Comparison of ENCODE assay signal across 13 cellular contexts in genomic region chr10:121754667-121755066, GRCh38.
DNase-seq lines count a peak whose midpoint lies in the region; ATAC-seq and TF ChIP-seq lines count a peak whose summit lies in the region.
"Had no signal": no experiment of that assay in that cellular context is flagged by ENCODE, and none has a peak within 500 bp of the region (broad histone marks: within the 10 kb centered on the region; RNA-seq: fewer than 3 reads in every experiment).

No MANE protein-coding gene starts in this region.

- H2BK15ac ChIP-seq in mesenchymal stem cell (ENCODE audit: low read depth, poor library complexity, severe bottlenecking), result no peak overlapping the region

- DNase-seq in activated CD8-positive, alpha-beta T cell treated with anti-CD3 and anti-CD28 coated beads for 36 hours, result no peak
- no peak for DNase-seq in activated CD8-positive, alpha-beta T cell treated with anti-CD3 and anti-CD28 coated beads, Interleukin-2, amount 10 ng/mL, durations not matched to agents 7 days and 5 days
- DNase-seq in mesenchymal stem cell (no peak), pons (ENCODE audit: low spot score) (no peak), NCI-H2227 treated with DMSO at 0.1 percent for 48 hours (lab: John Stamatoyannopoulos, UW) (no peak), right atrium auricular region (ENCODE audit: low spot score) (no peak)
- DNase-seq: Caco-2, mesendoderm, NCI-H1436, NCI-H524 treated with DMSO at 0.1 percent for 48 hours had no signal

- H2BK12ac ChIP-seq in mesenchymal stem cell (ENCODE audit: low read length in 2 of 2), result no peak overlapping the region

- H3K18ac ChIP-seq in mesenchymal stem cell (ENCODE audit: low read depth in 1 of 2, low read length in 2 of 2), result no peak overlapping the region

- H3K4me3 ChIP-seq in mesenchymal stem cell (ENCODE audit: insufficient read depth in 1 of 2, low read depth in 1 of 2, low read length in 2 of 2) (no peak overlapping the region), right atrium auricular region (no peak overlapping the region)

- H3K4me3 Mint-ChIP-seq in activated CD8-positive, alpha-beta T cell treated with anti-CD3 and anti-CD28 coated beads for 36 hours, result peak overlapping the region; percentile 5
- H3K4me3 Mint-ChIP-seq in activated CD8-positive, alpha-beta T cell treated with anti-CD3 and anti-CD28 coated beads, Interleukin-2, amount 10 ng/mL, durations not matched to agents 7 days and 5 days, result no peak overlapping the region
- no peak overlapping the region for H3K4me3 Mint-ChIP-seq in activated naive CD8-positive, alpha-beta T cell

- WGBS in mesenchymal stem cell, result no CpG with 5 or more reads among the region's 1 CpG

- H3K14ac ChIP-seq in mesenchymal stem cell (ENCODE audit: low read length in 2 of 2), result no peak overlapping the region

- H3K79me1 ChIP-seq in mesenchymal stem cell (replicated peaks; ENCODE audit: low read length, poor library complexity, severe bottlenecking), result peaks cover 7% of the 10 kb centered on the region

- H3K9me3 ChIP-seq in mesenchymal stem cell (ENCODE audit: control insufficient read depth, low read length), result peaks cover 31% of the 10 kb centered on the region
- peaks cover 8 to 29% of the 10 kb centered on the region in 2 donors for H3K9me3 ChIP-seq in right atrium auricular region

- H3K4me2 ChIP-seq in mesenchymal stem cell (ENCODE audit: low read length, poor library complexity, severe bottlenecking), result no peak overlapping the region

- H3K4me1 Mint-ChIP-seq in activated CD8-positive, alpha-beta T cell treated with anti-CD3 and anti-CD28 coated beads for 36 hours (ENCODE audit: low read depth), result peaks cover 20% of the 10 kb centered on the region
- H3K4me1 Mint-ChIP-seq in activated CD8-positive, alpha-beta T cell treated with anti-CD3 and anti-CD28 coated beads, Interleukin-2, amount 10 ng/mL, durations not matched to agents 7 days and 5 days (ENCODE audit: low read depth), result peaks cover 7% of the 10 kb centered on the region
- H3K4me1 Mint-ChIP-seq in activated naive CD8-positive, alpha-beta T cell (ENCODE audit: low read depth), result peaks cover 16% of the 10 kb centered on the region

- no peak overlapping the region for H2BK120ac ChIP-seq in mesenchymal stem cell (ENCODE audit: low read depth, low read length)

- peaks cover 37% of the 10 kb centered on the region for H3K36me3 Mint-ChIP-seq in activated CD8-positive, alpha-beta T cell treated with anti-CD3 and anti-CD28 coated beads for 36 hours (ENCODE audit: low read depth)
- peaks cover 29% of the 10 kb centered on the region for H3K36me3 Mint-ChIP-seq in activated CD8-positive, alpha-beta T cell treated with anti-CD3 and anti-CD28 coated beads, Interleukin-2, amount 10 ng/mL, durations not matched to agents 7 days and 5 days (ENCODE audit: low read depth)
- peaks cover 44% of the 10 kb centered on the region for H3K36me3 Mint-ChIP-seq in activated naive CD8-positive, alpha-beta T cell

- intact Hi-C loops in activated CD8-positive, alpha-beta T cell treated with anti-CD3 and anti-CD28 coated beads for 36 hours (cut with micrococcal nuclease), result no loop called here

- TF ChIP-seq CTCF in activated CD8-positive, alpha-beta T cell treated with anti-CD3 and anti-CD28 coated beads for 36 hours (IDR thresholded peaks at IDR 0.05), result no peak
- no peak for TF ChIP-seq CTCF in right atrium auricular region (IDR thresholded peaks at IDR 0.05)

- H4K91ac ChIP-seq in mesenchymal stem cell (ENCODE audit: low read length), result no peak overlapping the region

- POLR2A ChIA-PET in activated CD8-positive, alpha-beta T cell treated with anti-CD3 and anti-CD28 coated beads for 36 hours (lab: Charles Lee), result no interaction called here
- POLR2A ChIA-PET in activated CD8-positive, alpha-beta T cell treated with anti-CD3 and anti-CD28 coated beads, Interleukin-2, amount 10 ng/mL, durations not matched to agents 7 days and 5 days (lab: Charles Lee), result interaction anchor here (0.5 kb wide), 1 partner anchor 129 kb away, joined by 6 read pairs; no protein-coding TSS in a partner anchor

- H2AK5ac ChIP-seq in mesenchymal stem cell (ENCODE audit: low read length, severe bottlenecking), result no peak overlapping the region

- H3K27me3 ChIP-seq in mesenchymal stem cell (ENCODE audit: control insufficient read depth in 1 of 2, insufficient read depth in 1 of 2, low read length in 2 of 2) (no peaks in the 10 kb centered on the region), right atrium auricular region (no peaks in the 10 kb centered on the region)

- H3K4me1 ChIP-seq in mesenchymal stem cell (ENCODE audit: control insufficient read depth, insufficient read depth, low read depth, low read length), result no peaks in the 10 kb centered on the region
- peaks cover 0 to 11% of the 10 kb centered on the region in 2 donors for H3K4me1 ChIP-seq in right atrium auricular region
- H3K4me1 ChIP-seq: Caco-2 had no signal

- H3K4ac ChIP-seq in mesenchymal stem cell (ENCODE audit: low read depth in 1 of 2, low read length in 2 of 2), result no peak overlapping the region

- CTCF ChIA-PET in activated CD8-positive, alpha-beta T cell treated with anti-CD3 and anti-CD28 coated beads for 36 hours (lab: Charles Lee), result no interaction called here
- CTCF ChIA-PET in activated CD8-positive, alpha-beta T cell treated with anti-CD3 and anti-CD28 coated beads, Interleukin-2, amount 10 ng/mL, durations not matched to agents 7 days and 5 days (lab: Charles Lee), result no interaction called here

- H3K9me3 Mint-ChIP-seq in activated CD8-positive, alpha-beta T cell treated with anti-CD3 and anti-CD28 coated beads for 36 hours, result peaks cover 25% of the 10 kb centered on the region
- H3K9me3 Mint-ChIP-seq in activated CD8-positive, alpha-beta T cell treated with anti-CD3 and anti-CD28 coated beads, Interleukin-2, amount 10 ng/mL, durations not matched to agents 7 days and 5 days (ENCODE audit: insufficient read depth), result peaks cover 7% of the 10 kb centered on the region
- peaks cover 17% of the 10 kb centered on the region for H3K9me3 Mint-ChIP-seq in activated naive CD8-positive, alpha-beta T cell (ENCODE audit: low read depth)

- H3K27ac ChIP-seq in mesenchymal stem cell (ENCODE audit: low read length, poor library complexity, severe bottlenecking), result no peak overlapping the region
- no peak overlapping the region for H3K27ac ChIP-seq in right atrium auricular region
- H3K27ac ChIP-seq: RWPE1 had no signal

- peak; percentile 18 for ATAC-seq in activated CD8-positive, alpha-beta T cell treated with anti-CD3 and anti-CD28 coated beads for 36 hours
- ATAC-seq in activated CD8-positive, alpha-beta T cell treated with anti-CD3 and anti-CD28 coated beads, Interleukin-2, amount 10 ng/mL, durations not matched to agents 7 days and 5 days, result no peak
- peak; percentile 20 for ATAC-seq in HG02973 (IDR thresholded peaks at IDR 0.05; ENCODE audit: unreplicated experiment)

- no peak overlapping the region for H2AFZ ChIP-seq in mesenchymal stem cell (ENCODE audit: low read depth, low read length)

- peaks cover 7 to 13% of the 10 kb centered on the region in 2 experiments for H3K36me3 ChIP-seq in mesenchymal stem cell (ENCODE audit: control insufficient read depth in 1 of 2, insufficient read depth in 2 of 2, low read depth in 1 of 2, low read length in 2 of 2)
- H3K36me3 ChIP-seq in right atrium auricular region, result no peaks in the 10 kb centered on the region

- no peak overlapping the region for H2BK5ac ChIP-seq in mesenchymal stem cell (ENCODE audit: low read depth, low read length, poor library complexity, severe bottlenecking)

- no peak overlapping the region for H3K23ac ChIP-seq in mesenchymal stem cell (ENCODE audit: low read length in 2 of 2)

- H3K27ac Mint-ChIP-seq in activated CD8-positive, alpha-beta T cell treated with anti-CD3 and anti-CD28 coated beads for 36 hours, result peak overlapping the region; percentile 81
- H3K27ac Mint-ChIP-seq in activated CD8-positive, alpha-beta T cell treated with anti-CD3 and anti-CD28 coated beads, Interleukin-2, amount 10 ng/mL, durations not matched to agents 7 days and 5 days, result no peak overlapping the region
- peak overlapping the region; percentile 75 for H3K27ac Mint-ChIP-seq in activated naive CD8-positive, alpha-beta T cell

- H4K8ac ChIP-seq in mesenchymal stem cell (ENCODE audit: low read length), result no peak overlapping the region

- peak overlapping the region; percentile 40 for H3K9ac ChIP-seq in mesenchymal stem cell (ENCODE audit: low read length)

- no peaks in the 10 kb centered on the region for H3K27me3 Mint-ChIP-seq in activated CD8-positive, alpha-beta T cell treated with anti-CD3 and anti-CD28 coated beads for 36 hours
- H3K27me3 Mint-ChIP-seq in activated CD8-positive, alpha-beta T cell treated with anti-CD3 and anti-CD28 coated beads, Interleukin-2, amount 10 ng/mL, durations not matched to agents 7 days and 5 days (ENCODE audit: low read depth), result no peaks in the 10 kb centered on the region
- H3K27me3 Mint-ChIP-seq in activated naive CD8-positive, alpha-beta T cell, result no peaks in the 10 kb centered on the region
